Comparison of ENCODE assay signal across 1 cellular context in the genomic region with DNA sequence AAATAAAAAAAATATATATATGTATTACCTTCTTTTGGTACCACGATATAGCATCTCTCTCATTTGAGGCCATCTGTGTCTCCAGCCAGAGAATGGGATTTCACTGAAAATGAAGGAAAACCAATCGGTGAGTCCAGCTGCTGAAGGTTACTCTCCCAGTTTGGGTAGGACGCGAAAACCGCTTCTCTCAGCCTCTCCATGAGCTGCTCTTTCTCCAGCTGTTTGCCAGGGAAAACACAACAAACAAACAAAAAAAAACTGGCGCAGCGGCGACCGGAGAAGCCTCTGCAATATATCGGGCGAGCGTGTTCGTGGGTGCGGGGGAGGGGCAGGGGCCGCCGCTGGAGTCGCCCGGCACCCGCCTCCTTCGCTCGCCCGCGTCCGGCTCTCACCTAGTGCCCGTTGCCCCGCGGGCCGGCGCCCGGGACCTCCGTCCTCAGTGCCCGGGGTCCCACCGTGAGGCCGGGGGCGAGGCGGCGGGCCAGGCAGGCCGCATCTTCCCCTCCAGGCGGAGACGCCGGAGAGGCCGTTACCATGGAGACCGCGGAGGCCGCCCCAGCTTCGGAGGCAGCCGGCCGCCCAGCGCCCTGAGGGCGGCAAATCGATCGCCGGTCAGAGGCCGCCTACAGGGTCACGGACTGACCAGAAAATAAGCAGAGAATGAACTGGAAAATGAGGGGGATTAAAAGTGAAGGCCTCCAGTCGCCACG.
TF ChIP-seq lines count a peak whose summit lies in the region.

No MANE protein-coding gene starts in this region.

TF ChIP-seq in HepG2, 621 proteins besides CTCF, POLR2A, EP300 and RAD21 (continued from another document and continues in another):
- TF ChIP-seq MTA1 (CRISPR knock-in tag; IDR thresholded peaks at IDR 0.05; ENCODE audit: borderline replicate concordance) (0 out of 2 replicates have a peak, but pooled peaks have one; percentile 56), KAT7 (CRISPR knock-in tag; IDR thresholded peaks at IDR 0.05; ENCODE audit: borderline replicate concordance) (no peak), CREB1 (IDR thresholded peaks at IDR 0.05) (no peak), CREB1 (CRISPR knock-in tag; IDR thresholded peaks at IDR 0.05) (no peak), SNAPC2 (CRISPR knock-in tag; IDR thresholded peaks at IDR 0.05) (no peak), ZNF33A (CRISPR knock-in tag; IDR thresholded peaks at IDR 0.05; ENCODE audit: borderline replicate concordance) (no peak), ZNF737 (CRISPR knock-in tag; IDR thresholded peaks at IDR 0.05; ENCODE audit: borderline replicate concordance) (no peak), ZNF326 (CRISPR knock-in tag; IDR thresholded peaks at IDR 0.05; ENCODE audit: borderline replicate concordance) (no peak), ELF3 (CRISPR knock-in tag; IDR thresholded peaks at IDR 0.05) (peak; percentile 44), RCOR2 (CRISPR knock-in tag; IDR thresholded peaks at IDR 0.05) (no peak), NPAS2 (CRISPR knock-in tag; IDR thresholded peaks at IDR 0.05; ENCODE audit: borderline replicate concordance) (no peak), ZSCAN22 (CRISPR knock-in tag; IDR thresholded peaks at IDR 0.05) (0 out of 2 replicates have a peak, but pooled peaks have one; percentile 55), SMAD3 (CRISPR knock-in tag; IDR thresholded peaks at IDR 0.05) (0 out of 2 replicates have a peak, but pooled peaks have one; percentile 12), MXI1 (IDR thresholded peaks at IDR 0.05; ENCODE audit: borderline replicate concordance, low read depth, low read length) (peak; percentile 50; the same call in 1 of the 3 replicates), CREM (IDR thresholded peaks at IDR 0.05) (no peak), CREM (CRISPR knock-in tag; IDR thresholded peaks at IDR 0.05) (no peak), ZNF577 (CRISPR knock-in tag; IDR thresholded peaks at IDR 0.05; ENCODE audit: borderline replicate concordance, low read depth) (no peak), PRPF4 (IDR thresholded peaks at IDR 0.05; ENCODE audit: low read depth, low read length, poor library complexity, severe bottlenecking) (peak; percentile 23), ZNF546 (CRISPR knock-in tag; conservative IDR thresholded peaks at IDR 0.05) (no peak; the same call in 1 of the 2 replicates), ZNF260 (CRISPR knock-in tag; IDR thresholded peaks at IDR 0.05; ENCODE audit: borderline replicate concordance, low read depth) (no peak), ERF (CRISPR knock-in tag; IDR thresholded peaks at IDR 0.05) (0 out of 2 replicates have a peak, but pooled peaks have one; percentile 7), ZNF768 (CRISPR knock-in tag; IDR thresholded peaks at IDR 0.05) (peak; percentile 28; the same call in 1 of the 2 replicates), HMG20A (CRISPR knock-in tag; IDR thresholded peaks at IDR 0.05; ENCODE audit: borderline replicate concordance) (no peak), ZBTB42 (CRISPR knock-in tag; IDR thresholded peaks at IDR 0.05) (no peak), IRX3 (CRISPR knock-in tag; IDR thresholded peaks at IDR 0.05; ENCODE audit: borderline replicate concordance, low read depth) (0 out of 2 replicates have a peak, but pooled peaks have one; percentile 48), NR2F1 (CRISPR knock-in tag; IDR thresholded peaks at IDR 0.05) (peak; percentile 61 to 86; a peak in 3 of 4 replicates), RFX1 (IDR thresholded peaks at IDR 0.05) (peak; percentile 76), NCOA2 (CRISPR knock-in tag; IDR thresholded peaks at IDR 0.05) (no peak), SP4 (CRISPR knock-in tag; IDR thresholded peaks at IDR 0.05) (peak; percentile 17; the same call in 1 of the 2 replicates), ZNF552 (CRISPR knock-in tag; IDR thresholded peaks at IDR 0.05; ENCODE audit: borderline replicate concordance) (no peak), ARNT2 (CRISPR knock-in tag; IDR thresholded peaks at IDR 0.05; ENCODE audit: low read depth) (peak; percentile 32; the same call in 1 of the 2 replicates), ZNF570 (CRISPR knock-in tag; IDR thresholded peaks at IDR 0.05; ENCODE audit: borderline replicate concordance) (no peak), SAP130 (CRISPR knock-in tag; IDR thresholded peaks at IDR 0.05; ENCODE audit: low read depth) (peak; percentile 79), AGO1 (IDR thresholded peaks at IDR 0.05; ENCODE audit: low read depth, low read length, poor library complexity, severe bottlenecking) (peak; percentile 57), ZNF614 (CRISPR knock-in tag; IDR thresholded peaks at IDR 0.05; ENCODE audit: borderline replicate concordance) (no peak), MZF1 (CRISPR knock-in tag; IDR thresholded peaks at IDR 0.05; ENCODE audit: borderline replicate concordance) (no peak), MEIS2 (CRISPR knock-in tag; IDR thresholded peaks at IDR 0.05) (0 out of 2 replicates have a peak, but pooled peaks have one; percentile 30), RFX3 (CRISPR knock-in tag; IDR thresholded peaks at IDR 0.05) (peak; percentile 70), ZNF672 (CRISPR knock-in tag; IDR thresholded peaks at IDR 0.05) (no peak), ZNF124 (CRISPR knock-in tag; IDR thresholded peaks at IDR 0.05) (no peak), AGO2 (optimal IDR thresholded peaks at IDR 0.05; ENCODE audit: low read depth, low read length) (peak; percentile 74)
- TF ChIP-seq, protein P1, sequence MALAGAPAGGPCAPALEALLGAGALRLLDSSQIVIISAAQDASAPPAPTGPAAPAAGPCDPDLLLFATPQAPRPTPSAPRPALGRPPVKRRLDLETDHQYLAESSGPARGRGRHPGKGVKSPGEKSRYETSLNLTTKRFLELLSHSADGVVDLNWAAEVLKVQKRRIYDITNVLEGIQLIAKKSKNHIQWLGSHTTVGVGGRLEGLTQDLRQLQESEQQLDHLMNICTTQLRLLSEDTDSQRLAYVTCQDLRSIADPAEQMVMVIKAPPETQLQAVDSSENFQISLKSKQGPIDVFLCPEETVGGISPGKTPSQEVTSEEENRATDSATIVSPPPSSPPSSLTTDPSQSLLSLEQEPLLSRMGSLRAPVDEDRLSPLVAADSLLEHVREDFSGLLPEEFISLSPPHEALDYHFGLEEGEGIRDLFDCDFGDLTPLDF (CRISPR knock-in tag; IDR thresholded peaks at IDR 0.05) = peak; percentile 31; the same call in 1 of the 2 replicates
- TF ChIP-seq, protein P2, sequence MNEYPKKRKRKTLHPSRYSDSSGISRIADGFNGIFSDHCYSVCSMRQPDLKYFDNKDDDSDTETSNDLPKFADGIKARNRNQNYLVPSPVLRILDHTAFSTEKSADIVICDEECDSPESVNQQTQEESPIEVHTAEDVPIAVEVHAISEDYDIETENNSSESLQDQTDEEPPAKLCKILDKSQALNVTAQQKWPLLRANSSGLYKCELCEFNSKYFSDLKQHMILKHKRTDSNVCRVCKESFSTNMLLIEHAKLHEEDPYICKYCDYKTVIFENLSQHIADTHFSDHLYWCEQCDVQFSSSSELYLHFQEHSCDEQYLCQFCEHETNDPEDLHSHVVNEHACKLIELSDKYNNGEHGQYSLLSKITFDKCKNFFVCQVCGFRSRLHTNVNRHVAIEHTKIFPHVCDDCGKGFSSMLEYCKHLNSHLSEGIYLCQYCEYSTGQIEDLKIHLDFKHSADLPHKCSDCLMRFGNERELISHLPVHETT (CRISPR knock-in tag; conservative IDR thresholded peaks at IDR 0.05) = peak; percentile 23; the same call in 1 of the 2 replicates
- TF ChIP-seq, protein P3, sequence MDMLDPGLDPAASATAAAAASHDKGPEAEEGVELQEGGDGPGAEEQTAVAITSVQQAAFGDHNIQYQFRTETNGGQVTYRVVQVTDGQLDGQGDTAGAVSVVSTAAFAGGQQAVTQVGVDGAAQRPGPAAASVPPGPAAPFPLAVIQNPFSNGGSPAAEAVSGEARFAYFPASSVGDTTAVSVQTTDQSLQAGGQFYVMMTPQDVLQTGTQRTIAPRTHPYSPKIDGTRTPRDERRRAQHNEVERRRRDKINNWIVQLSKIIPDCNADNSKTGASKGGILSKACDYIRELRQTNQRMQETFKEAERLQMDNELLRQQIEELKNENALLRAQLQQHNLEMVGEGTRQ (IDR thresholded peaks at IDR 0.05; ENCODE audit: low read depth, low read length) = no peak
- TF ChIP-seq, protein P3 (CRISPR knock-in tag; IDR thresholded peaks at IDR 0.05; ENCODE audit: borderline replicate concordance) = no peak
- TF ChIP-seq, protein P4, sequence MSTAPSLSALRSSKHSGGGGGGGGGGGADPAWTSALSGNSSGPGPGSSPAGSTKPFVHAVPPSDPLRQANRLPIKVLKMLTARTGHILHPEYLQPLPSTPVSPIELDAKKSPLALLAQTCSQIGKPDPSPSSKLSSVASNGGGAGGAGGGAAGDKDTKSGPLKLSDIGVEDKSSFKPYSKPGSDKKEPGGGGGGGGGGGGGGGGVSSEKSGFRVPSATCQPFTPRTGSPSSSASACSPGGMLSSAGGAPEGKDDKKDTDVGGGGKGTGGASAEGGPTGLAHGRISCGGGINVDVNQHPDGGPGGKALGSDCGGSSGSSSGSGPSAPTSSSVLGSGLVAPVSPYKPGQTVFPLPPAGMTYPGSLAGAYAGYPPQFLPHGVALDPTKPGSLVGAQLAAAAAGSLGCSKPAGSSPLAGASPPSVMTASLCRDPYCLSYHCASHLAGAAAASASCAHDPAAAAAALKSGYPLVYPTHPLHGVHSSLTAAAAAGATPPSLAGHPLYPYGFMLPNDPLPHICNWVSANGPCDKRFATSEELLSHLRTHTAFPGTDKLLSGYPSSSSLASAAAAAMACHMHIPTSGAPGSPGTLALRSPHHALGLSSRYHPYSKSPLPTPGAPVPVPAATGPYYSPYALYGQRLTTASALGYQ (CRISPR knock-in tag; IDR thresholded peaks at IDR 0.05) = peak; percentile 45; the same call in 1 of the 2 replicates
- TF ChIP-seq, protein P5, sequence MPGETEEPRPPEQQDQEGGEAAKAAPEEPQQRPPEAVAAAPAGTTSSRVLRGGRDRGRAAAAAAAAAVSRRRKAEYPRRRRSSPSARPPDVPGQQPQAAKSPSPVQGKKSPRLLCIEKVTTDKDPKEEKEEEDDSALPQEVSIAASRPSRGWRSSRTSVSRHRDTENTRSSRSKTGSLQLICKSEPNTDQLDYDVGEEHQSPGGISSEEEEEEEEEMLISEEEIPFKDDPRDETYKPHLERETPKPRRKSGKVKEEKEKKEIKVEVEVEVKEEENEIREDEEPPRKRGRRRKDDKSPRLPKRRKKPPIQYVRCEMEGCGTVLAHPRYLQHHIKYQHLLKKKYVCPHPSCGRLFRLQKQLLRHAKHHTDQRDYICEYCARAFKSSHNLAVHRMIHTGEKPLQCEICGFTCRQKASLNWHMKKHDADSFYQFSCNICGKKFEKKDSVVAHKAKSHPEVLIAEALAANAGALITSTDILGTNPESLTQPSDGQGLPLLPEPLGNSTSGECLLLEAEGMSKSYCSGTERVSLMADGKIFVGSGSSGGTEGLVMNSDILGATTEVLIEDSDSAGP (CRISPR knock-in tag; IDR thresholded peaks at IDR 0.05; ENCODE audit: borderline replicate concordance) = no peak
- TF ChIP-seq, protein P6, sequence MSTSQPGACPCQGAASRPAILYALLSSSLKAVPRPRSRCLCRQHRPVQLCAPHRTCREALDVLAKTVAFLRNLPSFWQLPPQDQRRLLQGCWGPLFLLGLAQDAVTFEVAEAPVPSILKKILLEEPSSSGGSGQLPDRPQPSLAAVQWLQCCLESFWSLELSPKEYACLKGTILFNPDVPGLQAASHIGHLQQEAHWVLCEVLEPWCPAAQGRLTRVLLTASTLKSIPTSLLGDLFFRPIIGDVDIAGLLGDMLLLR (CRISPR knock-in tag; IDR thresholded peaks at IDR 0.05) = no peak
- TF ChIP-seq, protein P7, sequence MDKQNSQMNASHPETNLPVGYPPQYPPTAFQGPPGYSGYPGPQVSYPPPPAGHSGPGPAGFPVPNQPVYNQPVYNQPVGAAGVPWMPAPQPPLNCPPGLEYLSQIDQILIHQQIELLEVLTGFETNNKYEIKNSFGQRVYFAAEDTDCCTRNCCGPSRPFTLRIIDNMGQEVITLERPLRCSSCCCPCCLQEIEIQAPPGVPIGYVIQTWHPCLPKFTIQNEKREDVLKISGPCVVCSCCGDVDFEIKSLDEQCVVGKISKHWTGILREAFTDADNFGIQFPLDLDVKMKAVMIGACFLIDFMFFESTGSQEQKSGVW (CRISPR knock-in tag; IDR thresholded peaks at IDR 0.05; ENCODE audit: borderline replicate concordance) = no peak
- TF ChIP-seq, protein P8, sequence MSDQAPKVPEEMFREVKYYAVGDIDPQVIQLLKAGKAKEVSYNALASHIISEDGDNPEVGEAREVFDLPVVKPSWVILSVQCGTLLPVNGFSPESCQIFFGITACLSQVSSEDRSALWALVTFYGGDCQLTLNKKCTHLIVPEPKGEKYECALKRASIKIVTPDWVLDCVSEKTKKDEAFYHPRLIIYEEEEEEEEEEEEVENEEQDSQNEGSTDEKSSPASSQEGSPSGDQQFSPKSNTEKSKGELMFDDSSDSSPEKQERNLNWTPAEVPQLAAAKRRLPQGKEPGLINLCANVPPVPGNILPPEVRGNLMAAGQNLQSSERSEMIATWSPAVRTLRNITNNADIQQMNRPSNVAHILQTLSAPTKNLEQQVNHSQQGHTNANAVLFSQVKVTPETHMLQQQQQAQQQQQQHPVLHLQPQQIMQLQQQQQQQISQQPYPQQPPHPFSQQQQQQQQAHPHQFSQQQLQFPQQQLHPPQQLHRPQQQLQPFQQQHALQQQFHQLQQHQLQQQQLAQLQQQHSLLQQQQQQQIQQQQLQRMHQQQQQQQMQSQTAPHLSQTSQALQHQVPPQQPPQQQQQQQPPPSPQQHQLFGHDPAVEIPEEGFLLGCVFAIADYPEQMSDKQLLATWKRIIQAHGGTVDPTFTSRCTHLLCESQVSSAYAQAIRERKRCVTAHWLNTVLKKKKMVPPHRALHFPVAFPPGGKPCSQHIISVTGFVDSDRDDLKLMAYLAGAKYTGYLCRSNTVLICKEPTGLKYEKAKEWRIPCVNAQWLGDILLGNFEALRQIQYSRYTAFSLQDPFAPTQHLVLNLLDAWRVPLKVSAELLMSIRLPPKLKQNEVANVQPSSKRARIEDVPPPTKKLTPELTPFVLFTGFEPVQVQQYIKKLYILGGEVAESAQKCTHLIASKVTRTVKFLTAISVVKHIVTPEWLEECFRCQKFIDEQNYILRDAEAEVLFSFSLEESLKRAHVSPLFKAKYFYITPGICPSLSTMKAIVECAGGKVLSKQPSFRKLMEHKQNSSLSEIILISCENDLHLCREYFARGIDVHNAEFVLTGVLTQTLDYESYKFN (CRISPR knock-in tag; conservative IDR thresholded peaks at IDR 0.05) = peak; percentile 42; the same call in 1 of the 2 replicates
- TF ChIP-seq, protein P9, sequence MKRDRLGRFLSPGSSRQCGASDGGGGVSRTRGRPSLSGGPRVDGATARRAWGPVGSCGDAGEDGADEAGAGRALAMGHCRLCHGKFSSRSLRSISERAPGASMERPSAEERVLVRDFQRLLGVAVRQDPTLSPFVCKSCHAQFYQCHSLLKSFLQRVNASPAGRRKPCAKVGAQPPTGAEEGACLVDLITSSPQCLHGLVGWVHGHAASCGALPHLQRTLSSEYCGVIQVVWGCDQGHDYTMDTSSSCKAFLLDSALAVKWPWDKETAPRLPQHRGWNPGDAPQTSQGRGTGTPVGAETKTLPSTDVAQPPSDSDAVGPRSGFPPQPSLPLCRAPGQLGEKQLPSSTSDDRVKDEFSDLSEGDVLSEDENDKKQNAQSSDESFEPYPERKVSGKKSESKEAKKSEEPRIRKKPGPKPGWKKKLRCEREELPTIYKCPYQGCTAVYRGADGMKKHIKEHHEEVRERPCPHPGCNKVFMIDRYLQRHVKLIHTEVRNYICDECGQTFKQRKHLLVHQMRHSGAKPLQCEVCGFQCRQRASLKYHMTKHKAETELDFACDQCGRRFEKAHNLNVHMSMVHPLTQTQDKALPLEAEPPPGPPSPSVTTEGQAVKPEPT (CRISPR knock-in tag; IDR thresholded peaks at IDR 0.05; ENCODE audit: low read depth) = no peak
